Comparison of ENCODE assay signal across 8 cellular contexts in genomic region chr1:248837045-248837793, GRCh38. TPM values are rescaled to one million over a fixed set of nuclear protein-coding genes. Genes with fewer than 3 reads are reported as not detected.
A peak's percentile ranks its signal among the peaks of the same experiment; 100 is the strongest.
DNase-seq lines count a peak whose midpoint lies in the region; ATAC-seq and TF ChIP-seq lines count a peak whose summit lies in the region.

No MANE protein-coding gene starts in this region.

- no peak overlapping the region for H2BK15ac ChIP-seq in neuronal stem cell (ENCODE audit: low read length)

- peak overlapping the region; percentile 44 for H3K18ac ChIP-seq in neuronal stem cell (ENCODE audit: low read length)

- ATAC-seq in CD4-positive, CD25-positive, alpha-beta regulatory T cell (ENCODE audit: low read depth in 2 of 2): no peak

- peaks cover 7% of the 10 kb centered on the region for H3K27me3 ChIP-seq in CD4-positive, CD25-positive, alpha-beta regulatory T cell (ENCODE audit: control insufficient read depth, insufficient read depth, low read length)
- H3K27me3 ChIP-seq in KMS-11 (ENCODE audit: insufficient read depth, low read depth) (no peaks in the 10 kb centered on the region), duodenal mucosa (ENCODE audit: control insufficient read depth in 1 of 2, insufficient read depth in 2 of 2, low read length in 2 of 2) (no peaks in the 10 kb centered on the region), neuronal stem cell (ENCODE audit: control insufficient read depth in 3 of 3, insufficient read depth in 3 of 3, low read depth in 1 of 3, low read length in 3 of 3) (no peaks in the 10 kb centered on the region)

- no peak overlapping the region for H3K23ac ChIP-seq in neuronal stem cell (ENCODE audit: low read depth, low read length, poor library complexity)

- H3K14ac ChIP-seq in neuronal stem cell (ENCODE audit: low read length): no peak overlapping the region

- H3K9ac ChIP-seq in KMS-11 (peak overlapping the region; percentile 77; the same call in 1 of the 2 replicates), duodenal mucosa (ENCODE audit: low read depth in 1 of 2, low read length in 2 of 2) (peak overlapping the region; percentile 69 to 92), neuronal stem cell (ENCODE audit: low read depth, low read length, poor library complexity) (no peak overlapping the region)

- H3K4me2 ChIP-seq in KMS-11 (peak overlapping the region; percentile 98), neuronal stem cell (ENCODE audit: insufficient read depth, low read length, poor library complexity, severe bottlenecking) (peak overlapping the region; percentile 69)

- H3K4me3 Mint-ChIP-seq in CD4-positive, CD25-positive, alpha-beta regulatory T cell: no peak overlapping the region
- no peak overlapping the region for H3K4me3 Mint-ChIP-seq in chondrocyte (ENCODE audit: unreplicated experiment)

- H3K4me1 ChIP-seq in CD4-positive, CD25-positive, alpha-beta regulatory T cell (ENCODE audit: control insufficient read depth, insufficient read depth, low read length, poor library complexity, severe bottlenecking): peaks cover 16% of the 10 kb centered on the region
- H3K4me1 ChIP-seq in KMS-11 (ENCODE audit: low read depth, poor library complexity, severe bottlenecking): peaks cover 26% of the 10 kb centered on the region
- peaks cover 6 to 34% of the 10 kb centered on the region in 2 donors for H3K4me1 ChIP-seq in duodenal mucosa (ENCODE audit: control insufficient read depth in 1 of 2, insufficient read depth in 2 of 2, low read length in 2 of 2)
- peaks cover 4% of the 10 kb centered on the region in 2 donors for H3K4me1 ChIP-seq in neuronal stem cell (ENCODE audit: control insufficient read depth in 2 of 2, insufficient read depth in 1 of 2, low read depth in 1 of 2, low read length in 2 of 2)

- H3K36me3 Mint-ChIP-seq in CD4-positive, CD25-positive, alpha-beta regulatory T cell: no peaks in the 10 kb centered on the region
- H3K36me3 Mint-ChIP-seq in chondrocyte (ENCODE audit: low read depth): no peaks in the 10 kb centered on the region

- no peak overlapping the region for H2BK12ac ChIP-seq in neuronal stem cell (ENCODE audit: low read length)

- H2BK5ac ChIP-seq in neuronal stem cell (ENCODE audit: low read length): no peak overlapping the region

- H3K9me3 Mint-ChIP-seq in CD4-positive, CD25-positive, alpha-beta regulatory T cell: no peaks in the 10 kb centered on the region
- H3K9me3 Mint-ChIP-seq in chondrocyte (ENCODE audit: low read depth): no peaks in the 10 kb centered on the region

- no CpG with 5 or more reads among the region's 11 CpGs for WGBS in neuronal stem cell (ENCODE audit: extremely low coverage in 2 of 2, insufficient read length in 2 of 2, insufficient replicate concordance in 1 of 2), 2 donors

- no peak overlapping the region for H3K4ac ChIP-seq in neuronal stem cell (ENCODE audit: low read length)

- H3K9me3 ChIP-seq in CD4-positive, CD25-positive, alpha-beta regulatory T cell (ENCODE audit: control insufficient read depth in 2 of 2, low read length in 2 of 2): no peaks in the 10 kb centered on the region
- H3K9me3 ChIP-seq in duodenal mucosa (ENCODE audit: control insufficient read depth in 1 of 2, low read length in 2 of 2) (no peaks in the 10 kb centered on the region), neuronal stem cell (replicated peaks in 1 of 2; ENCODE audit: control insufficient read depth in 2 of 2, insufficient read depth in 1 of 2, low read depth in 1 of 2, low read length in 2 of 2) (no peaks in the 10 kb centered on the region)

- peak overlapping the region; percentile 89 for H2AFZ ChIP-seq in KMS-11 (ENCODE audit: low read depth)
- H2AFZ ChIP-seq in neuronal stem cell (ENCODE audit: low read length): peak overlapping the region; percentile 92

- peaks cover 15% of the 10 kb centered on the region; the same call in 1 of the 2 replicates for H3K79me2 ChIP-seq in KMS-11 (ENCODE audit: insufficient read depth, low read depth)

- DNase-seq in CD4-positive, CD25-positive, alpha-beta regulatory T cell: no peak
- DNase-seq in neuronal stem cell (ENCODE audit: low spot score) (no peak), NCI-H2171 treated with DMSO at 0.1 percent for 48 hours (lab: John Stamatoyannopoulos, UW) (no peak), DMS114 treated with DMSO at 0.1 percent for 48 hours (lab: John Stamatoyannopoulos, UW; ENCODE audit: unreplicated experiment) (no peak), chondrocyte (ENCODE audit: low spot score) (no peak), GM19240 (ENCODE audit: insufficient read length, low spot score) (no peak)

- no peak overlapping the region for H3K27ac Mint-ChIP-seq in CD4-positive, CD25-positive, alpha-beta regulatory T cell
- no peak overlapping the region for H3K27ac Mint-ChIP-seq in chondrocyte (ENCODE audit: unreplicated experiment)

- no peaks in the 10 kb centered on the region for H4K20me1 ChIP-seq in KMS-11 (ENCODE audit: insufficient read depth)

- no peak overlapping the region for H4K8ac ChIP-seq in neuronal stem cell (ENCODE audit: low read depth, low read length)

- no peaks in the 10 kb centered on the region for H3K36me3 ChIP-seq in CD4-positive, CD25-positive, alpha-beta regulatory T cell (ENCODE audit: control insufficient read depth, insufficient read depth, low read length)
- no peaks in the 10 kb centered on the region for H3K36me3 ChIP-seq in KMS-11 (ENCODE audit: insufficient read depth)
- no peaks in the 10 kb centered on the region for H3K36me3 ChIP-seq in duodenal mucosa (ENCODE audit: control insufficient read depth in 1 of 2, insufficient read depth in 2 of 2, low read length in 2 of 2)
- H3K36me3 ChIP-seq in neuronal stem cell (replicated peaks in 1 of 2; ENCODE audit: control insufficient read depth in 2 of 2, insufficient read depth in 2 of 2, low read length in 2 of 2): peaks cover 0 to 4% of the 10 kb centered on the region in 2 donors

- no peak overlapping the region for H2AK5ac ChIP-seq in neuronal stem cell (ENCODE audit: low read depth, low read length)

- H3K4me3 ChIP-seq in CD4-positive, CD25-positive, alpha-beta regulatory T cell (ENCODE audit: low read depth, low read length): peak overlapping the region; percentile 90
- H3K4me3 ChIP-seq in KMS-11 (IDR thresholded peaks at IDR 0.05; ENCODE audit: insufficient read depth, low read depth, low read length) (peak overlapping the region; percentile 5), duodenal mucosa (ENCODE audit: low read depth in 1 of 2, low read length in 2 of 2) (peak overlapping the region; percentile 79 to 80), neuronal stem cell (ENCODE audit: low read length in 2 of 2) (peak overlapping the region; percentile 79 to 82)

- peak overlapping the region; percentile 97 for H3K27ac ChIP-seq in CD4-positive, CD25-positive, alpha-beta regulatory T cell (ENCODE audit: insufficient read depth, low read length, poor library complexity, severe bottlenecking)
- H3K27ac ChIP-seq in KMS-11 (peak overlapping the region; percentile 79; the same call in 1 of the 2 replicates), duodenal mucosa (ENCODE audit: low read depth, low read length) (peak overlapping the region; percentile 86), neuronal stem cell (replicated peaks; ENCODE audit: low read length) (no peak overlapping the region)

- no peak overlapping the region for H2BK120ac ChIP-seq in neuronal stem cell (ENCODE audit: low read depth, low read length)

- H3K4me1 Mint-ChIP-seq in CD4-positive, CD25-positive, alpha-beta regulatory T cell: peaks cover 7 to 31% (median 19%) of the 10 kb centered on the region in 4 donors
- peaks cover 26% of the 10 kb centered on the region for H3K4me1 Mint-ChIP-seq in chondrocyte (ENCODE audit: low read depth)

- H3K79me1 ChIP-seq in neuronal stem cell (ENCODE audit: low read depth, low read length): peaks cover 3% of the 10 kb centered on the region

- no peak for TF ChIP-seq CTCF in KMS-11 (conservative IDR thresholded peaks at IDR 0.05; ENCODE audit: low read depth, low read length)
- TF ChIP-seq CTCF in chondrocyte (IDR thresholded peaks at IDR 0.05): no peak

- H3K27me3 Mint-ChIP-seq in CD4-positive, CD25-positive, alpha-beta regulatory T cell: peaks cover 5% of the 10 kb centered on the region
- peaks cover 6% of the 10 kb centered on the region for H3K27me3 Mint-ChIP-seq in chondrocyte (ENCODE audit: low read depth)

- H4K91ac ChIP-seq in neuronal stem cell (ENCODE audit: low read depth, low read length, poor library complexity): no peak overlapping the region

RNA-seq across cellular contexts. Expression of gene ZNF672, which starts 0.8 kb away (rescaled TPM):
- total RNA-seq in CD4-positive, CD25-positive, alpha-beta regulatory T cell: 39.1 TPM
- polyA plus RNA-seq in CD4-positive, CD25-positive, alpha-beta regulatory T cell: 10 to 100 TPM; 24.8 to 33.3 (median 27.5) TPM
- polyA plus RNA-seq in neuronal stem cell (2013, experiment 1 of 2): 32.2 TPM
- 32.8 TPM for polyA plus RNA-seq in neuronal stem cell (2013, experiment 2 of 2)
- total RNA-seq in chondrocyte: 17.1 to 20.2 TPM (median 19.8 TPM) in 3 replicates

RNA-seq across cellular contexts. Expression of gene SH3BP5L, which starts 11.5 kb away (rescaled TPM):
- 18.3 TPM for total RNA-seq in CD4-positive, CD25-positive, alpha-beta regulatory T cell
- polyA plus RNA-seq in CD4-positive, CD25-positive, alpha-beta regulatory T cell: 1 to 10 TPM; 2.2 to 6.5 (median 4.5) TPM
- 18.4 TPM for polyA plus RNA-seq in neuronal stem cell (2013, experiment 1 of 2)
- 18.3 TPM for polyA plus RNA-seq in neuronal stem cell (2013, experiment 2 of 2)
- total RNA-seq in chondrocyte: 30.1 to 33.9 TPM (median 30.8 TPM) in 3 replicates

RNA-seq across cellular contexts. Expression of gene ZNF692, which starts 21.7 kb away (rescaled TPM):
- 50.6 TPM for total RNA-seq in CD4-positive, CD25-positive, alpha-beta regulatory T cell
- 1 to 10 TPM; 6.0 to 9.8 (median 7.2) TPM for polyA plus RNA-seq in CD4-positive, CD25-positive, alpha-beta regulatory T cell
- 43.3 TPM for polyA plus RNA-seq in neuronal stem cell (2013, experiment 1 of 2)
- 39.1 TPM for polyA plus RNA-seq in neuronal stem cell (2013, experiment 2 of 2)
- 20.7 to 36.4 TPM (median 21.6 TPM) in 3 replicates for total RNA-seq in chondrocyte

Comparison
In these comparisons a context has a peak if more than half of its experiments do, and no peak if none do; other contexts are left out.
1. H3K4me3 ChIP-seq: peak in every context shown above with its lines; median percentile 90 in CD4-positive, CD25-positive, alpha-beta regulatory T cell; 80 in neuronal stem cell; 80 in duodenal mucosa; 5 in KMS-11.